Comparison of ENCODE assay signal across 20 cellular contexts in the genomic region with DNA sequence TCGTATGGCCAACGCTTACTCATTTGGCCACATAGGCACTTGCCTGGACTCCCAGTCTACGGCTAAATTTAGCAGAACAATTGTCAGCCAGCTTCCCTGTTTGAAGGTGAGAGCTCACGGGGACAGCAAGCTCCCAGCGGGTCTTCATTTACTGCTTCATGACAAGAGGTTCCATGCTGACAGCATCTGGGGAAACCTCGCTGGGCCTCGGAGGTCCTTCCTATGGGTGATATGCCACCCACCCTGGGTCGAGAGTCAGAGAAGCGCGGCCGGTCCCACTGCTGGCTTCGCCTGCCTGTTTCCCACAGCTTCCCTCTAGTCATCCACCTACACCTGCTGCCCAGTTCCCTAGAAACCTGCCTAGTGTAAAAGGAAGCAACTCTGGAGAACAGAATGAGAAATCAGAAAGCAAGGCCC.
"Had no signal": no experiment of that assay in that cellular context is flagged by ENCODE, and none has a peak within 500 bp of the region (broad histone marks: within the 10 kb centered on the region; RNA-seq: fewer than 3 reads in every experiment).

No MANE protein-coding gene starts in this region.

- H3K36me3 ChIP-seq: right lobe of liver, spleen, upper lobe of left lung had no signal

- H3K27me3 Mint-ChIP-seq: activated CD4-positive, alpha-beta T cell treated with anti-CD3 and anti-CD28 coated beads, Interleukin-2, amount 10 ng/mL, durations not matched to agents 7 days and 5 days had no signal

- ATAC-seq: activated T-cell treated with anti-CD3 and anti-CD28 coated beads, Interleukin-2, amount 50 U/mL, for 72 hours; body of pancreas; natural killer cell; right lobe of liver; stimulated activated naive CD8-positive, alpha-beta T cell treated with anti-CD3 and anti-CD28 coated beads, Interleukin-15, amount 100 ng/mL, for 72 hours had no signal

- H3K4me1 ChIP-seq: body of pancreas, right lobe of liver, spleen, upper lobe of left lung had no signal

- H3K27ac ChIP-seq: body of pancreas, coronary artery, right lobe of liver, spleen, upper lobe of left lung had no signal

- H3K9me3 Mint-ChIP-seq: activated CD4-positive, alpha-beta T cell treated with anti-CD3 and anti-CD28 coated beads, Interleukin-2, amount 10 ng/mL, durations not matched to agents 7 days and 5 days; activated T-cell treated with anti-CD3 and anti-CD28 coated beads, Interleukin-2, amount 50 U/mL, for 72 hours had no signal

- H3K36me3 Mint-ChIP-seq: activated naive CD8-positive, alpha-beta T cell; memory B cell; natural killer cell had no signal

- H3K4me3 ChIP-seq: body of pancreas, coronary artery, right lobe of liver, spleen, upper lobe of left lung had no signal

- H3K27ac Mint-ChIP-seq: activated CD4-positive, alpha-beta T cell treated with anti-CD3 and anti-CD28 coated beads, Interleukin-2, amount 10 ng/mL, durations not matched to agents 7 days and 5 days; activated naive CD8-positive, alpha-beta T cell; activated T-cell treated with anti-CD3 and anti-CD28 coated beads, Interleukin-2, amount 50 U/mL, for 72 hours; memory B cell; natural killer cell; progenitor cell of endocrine pancreas; stimulated activated naive CD8-positive, alpha-beta T cell treated with anti-CD3 and anti-CD28 coated beads, Interleukin-15, amount 100 ng/mL, for 72 hours had no signal

- H3K4me1 Mint-ChIP-seq: activated CD4-positive, alpha-beta T cell treated with anti-CD3 and anti-CD28 coated beads, Interleukin-2, amount 10 ng/mL, durations not matched to agents 7 days and 5 days; memory B cell; natural killer cell; stimulated activated naive CD8-positive, alpha-beta T cell treated with anti-CD3 and anti-CD28 coated beads, Interleukin-15, amount 100 ng/mL, for 72 hours had no signal

- H3K9me3 ChIP-seq: body of pancreas, right lobe of liver, spleen, upper lobe of left lung had no signal

- H3K4me3 Mint-ChIP-seq: activated CD4-positive, alpha-beta T cell treated with anti-CD3 and anti-CD28 coated beads, Interleukin-2, amount 10 ng/mL, durations not matched to agents 7 days and 5 days; activated naive CD8-positive, alpha-beta T cell; activated T-cell treated with anti-CD3 and anti-CD28 coated beads, Interleukin-2, amount 50 U/mL, for 72 hours; memory B cell; natural killer cell; stimulated activated naive CD8-positive, alpha-beta T cell treated with anti-CD3 and anti-CD28 coated beads, Interleukin-15, amount 100 ng/mL, for 72 hours had no signal

- FAIRE-seq: endothelial cell of umbilical vein had no signal

- H3K27me3 ChIP-seq: body of pancreas, right lobe of liver, spleen, upper lobe of left lung had no signal

- DNase-seq: activated CD4-positive, alpha-beta T cell treated with anti-CD3 and anti-CD28 coated beads, Interleukin-2, amount 10 ng/mL, durations not matched to agents 7 days and 5 days; activated CD8-positive, alpha-beta memory T cell treated with anti-CD3 and anti-CD28 coated beads, Interleukin-2, amount 50 U/mL, for 48 hours; activated gamma-delta T cell treated with Interleukin-2 at 50 U/mL for 16 hours; activated T-cell treated with anti-CD3 and anti-CD28 coated beads, Interleukin-2, amount 50 U/mL, for 72 hours; amniotic stem cell; body of pancreas; central memory CD4-positive, alpha-beta T cell; effector CD4-positive, alpha-beta T cell; foreskin fibroblast; natural killer cell; nucleus accumbens; right lobe of liver; spleen; stimulated activated naive CD8-positive, alpha-beta T cell treated with anti-CD3 and anti-CD28 coated beads, Interleukin-15, amount 100 ng/mL, for 72 hours had no signal
